Comparison of ENCODE assay signal across 8 cellular contexts in genomic region chr20:36462440-36463211, GRCh38.
DNase-seq lines count a peak whose midpoint lies in the region; ATAC-seq, FAIRE-seq and TF ChIP-seq lines count a peak whose summit lies in the region.

No MANE protein-coding gene starts in this region.

- H3K4me1 Mint-ChIP-seq in activated T-helper 2 cell treated with anti-CD3 and anti-CD28 coated beads, Interferon-gamma antibody, Interleukin-2, Interleukin-4, amounts not matched to agents 10 μg/mL and 5 μg/mL and 100 μg/mL, durations not matched to agents 14 hours and 24 hours and 36 hours (ENCODE audit: low read depth): peaks cover 56% of the 10 kb centered on the region

- peak; percentile 93 for FAIRE-seq in HTR-8/SVneo (lab: Jason Lieb, UNC)

- ATAC-seq in psoas muscle: peak; percentile 62 to 76 (median 70)
- no peak for ATAC-seq in HG02571 (IDR thresholded peaks at IDR 0.05; ENCODE audit: unreplicated experiment)
- no peak for ATAC-seq in GM21786 (IDR thresholded peaks at IDR 0.05; ENCODE audit: unreplicated experiment)
- no peak for ATAC-seq in GM21390 (IDR thresholded peaks at IDR 0.05; ENCODE audit: unreplicated experiment)

- peak overlapping the region; percentile 83 for H3K27ac Mint-ChIP-seq in activated T-helper 2 cell treated with anti-CD3 and anti-CD28 coated beads, Interferon-gamma antibody, Interleukin-2, Interleukin-4, amounts not matched to agents 10 μg/mL and 5 μg/mL and 100 μg/mL, durations not matched to agents 14 hours and 24 hours and 36 hours

- H3K36me3 ChIP-seq in BLaER1: peaks cover 19% of the 10 kb centered on the region
- no peaks in the 10 kb centered on the region for H3K36me3 ChIP-seq in left ventricle myocardium inferior
- H3K36me3 ChIP-seq in psoas muscle (ENCODE audit: insufficient read depth in 1 of 2, low read depth in 1 of 2): peaks cover 0 to 11% of the 10 kb centered on the region in 2 donors

- H3K4me3 ChIP-seq in BLaER1: peak overlapping the region; percentile 93
- H3K4me3 ChIP-seq in left ventricle myocardium inferior: peak overlapping the region; percentile 90
- peak overlapping the region; percentile 99 for H3K4me3 ChIP-seq in psoas muscle

- H3K4me1 ChIP-seq in BLaER1: peaks cover 55% of the 10 kb centered on the region
- H3K4me1 ChIP-seq in left ventricle myocardium inferior: peaks cover 67% of the 10 kb centered on the region
- peaks cover 50% of the 10 kb centered on the region for H3K4me1 ChIP-seq in psoas muscle

- no peaks in the 10 kb centered on the region for H3K9me3 Mint-ChIP-seq in activated T-helper 2 cell treated with anti-CD3 and anti-CD28 coated beads, Interferon-gamma antibody, Interleukin-2, Interleukin-4, amounts not matched to agents 10 μg/mL and 5 μg/mL and 100 μg/mL, durations not matched to agents 14 hours and 24 hours and 36 hours

- DNase-seq in HTR-8/SVneo (ENCODE audit: insufficient read length, low spot score) (no peak), left ventricle myocardium inferior (peak; percentile 80), psoas muscle (peak; percentile 80 to 92)
- DNase-seq in activated T-helper 2 cell treated with anti-CD3 and anti-CD28 coated beads, Interferon-gamma antibody, Interleukin-2, Interleukin-4, amounts not matched to agents 10 μg/mL and 5 μg/mL and 100 μg/mL, durations not matched to agents 14 hours and 24 hours and 36 hours (ENCODE audit: low spot score): no peak

- H3K9ac ChIP-seq in BLaER1: peak overlapping the region; percentile 92

- peak overlapping the region; percentile 88 for H3K4me3 Mint-ChIP-seq in activated T-helper 2 cell treated with anti-CD3 and anti-CD28 coated beads, Interferon-gamma antibody, Interleukin-2, Interleukin-4, amounts not matched to agents 10 μg/mL and 5 μg/mL and 100 μg/mL, durations not matched to agents 14 hours and 24 hours and 36 hours (ENCODE audit: low read depth)

- intact Hi-C loops in activated T-helper 2 cell treated with anti-CD3 and anti-CD28 coated beads, Interferon-gamma antibody, Interleukin-2, Interleukin-4, amounts not matched to agents 10 μg/mL and 5 μg/mL and 100 μg/mL, durations not matched to agents 14 hours and 24 hours and 36 hours (cut with micrococcal nuclease): no loop called here
- intact Hi-C loops in left ventricle myocardium inferior (cut with micrococcal nuclease) (no loop called here), psoas muscle (cut with DNase I) (loop anchor here in 1 of 2 donors (10.0 kb wide), 1 partner anchor 142 kb away; the partner anchor contains the start of gene RAB5IF)

- H3K4me2 ChIP-seq in BLaER1: peak overlapping the region; percentile 97

- peaks cover 53% of the 10 kb centered on the region for H4K20me1 ChIP-seq in BLaER1

- 1% methylated on average over 19 to 21 of the region's 21 CpGs for WGBS in psoas muscle, 3 donors

- H3K36me3 Mint-ChIP-seq in activated T-helper 2 cell treated with anti-CD3 and anti-CD28 coated beads, Interferon-gamma antibody, Interleukin-2, Interleukin-4, amounts not matched to agents 10 μg/mL and 5 μg/mL and 100 μg/mL, durations not matched to agents 14 hours and 24 hours and 36 hours (ENCODE audit: low read depth): no peaks in the 10 kb centered on the region

- peak overlapping the region; percentile 95 for H3K27ac ChIP-seq in BLaER1
- H3K27ac ChIP-seq in left ventricle myocardium inferior (replicated peaks): peak overlapping the region; percentile 97
- H3K27ac ChIP-seq in psoas muscle: peak overlapping the region; percentile 100

- H3K27me3 ChIP-seq in BLaER1 (no peaks in the 10 kb centered on the region), left ventricle myocardium inferior (ENCODE audit: low read depth) (no peaks in the 10 kb centered on the region), psoas muscle (ENCODE audit: insufficient read depth in 3 of 3, low read length in 2 of 3) (no peaks in the 10 kb centered on the region)

- H3K27me3 Mint-ChIP-seq in activated T-helper 2 cell treated with anti-CD3 and anti-CD28 coated beads, Interferon-gamma antibody, Interleukin-2, Interleukin-4, amounts not matched to agents 10 μg/mL and 5 μg/mL and 100 μg/mL, durations not matched to agents 14 hours and 24 hours and 36 hours (ENCODE audit: low read depth): no peaks in the 10 kb centered on the region

- TF ChIP-seq CTCF in left ventricle myocardium inferior (IDR thresholded peaks at IDR 0.05; ENCODE audit: borderline replicate concordance) (no peak), psoas muscle (IDR thresholded peaks at IDR 0.05) (no peak)

- H3K9me3 ChIP-seq in BLaER1 (no peaks in the 10 kb centered on the region), left ventricle myocardium inferior (replicated peaks) (no peaks in the 10 kb centered on the region), psoas muscle (no peaks in the 10 kb centered on the region)

Comparison
In these comparisons a context has a peak if more than half of its experiments do, and no peak if none do; other contexts are left out.
1. DNase-seq: peak in left ventricle myocardium inferior (single experiment) and psoas muscle (2 of 2); none in HTR-8/SVneo (single experiment) and activated T-helper 2 cell treated with anti-CD3 and anti-CD28 coated beads, Interferon-gamma antibody, Interleukin-2, Interleukin-4, amounts not matched to agents 10 μg/mL and 5 μg/mL and 100 μg/mL, durations not matched to agents 14 hours and 24 hours and 36 hours (single experiment).
2. ATAC-seq: peak in psoas muscle (4 of 4); none in HG02571 (single experiment), GM21786 (single experiment) and GM21390 (single experiment).
3. Peak in every context shown above with its lines, with median percentiles within 50 percentile points of each other: H3K27ac ChIP-seq and H3K4me3 ChIP-seq.